Comparison of ENCODE assay signal across 8 cellular contexts in genomic region chr19:50003810-50004419, GRCh38. TPM values are rescaled to one million over a fixed set of nuclear protein-coding genes. Genes with fewer than 3 reads are reported as not detected.
A peak's percentile ranks its signal among the peaks of the same experiment; 100 is the strongest.
DNase-seq lines count a peak whose midpoint lies in the region; ATAC-seq and TF ChIP-seq lines count a peak whose summit lies in the region.

No MANE protein-coding gene starts in this region.

- intact Hi-C loops in sciatic nerve (cut with DNase I) (no loop called here), testis (cut with DNase I; ENCODE audit: low total_unique reads) (no loop called here)

- H3K4me3 ChIP-seq in ACC112 (ENCODE audit: low read depth, low read length) (peak overlapping the region; percentile 21; the same call in 1 of the 2 replicates), esophagus (ENCODE audit: low read depth in 1 of 2, low read length in 2 of 2) (no peak overlapping the region), testis (no peak overlapping the region), endodermal cell (ENCODE audit: low read length) (no peak overlapping the region)

- no peaks in the 10 kb centered on the region for H3K27me3 Mint-ChIP-seq in T-helper 2 cell treated with Interferon-gamma antibody and Interleukin-4, amounts not matched to agents 5 μg/mL and 100 μg/mL, for 36 hours (ENCODE audit: low read depth)
- H3K27me3 Mint-ChIP-seq in endodermal cell (ENCODE audit: insufficient read depth), result no peaks in the 10 kb centered on the region

- H2AFZ ChIP-seq in ACC112 (ENCODE audit: low read length, unreplicated experiment), result no peak overlapping the region

- H3K4me1 ChIP-seq in ACC112 (ENCODE audit: control insufficient read depth, insufficient read depth, low read length, unreplicated experiment), result peaks cover 6% of the 10 kb centered on the region
- H3K4me1 ChIP-seq in esophagus (ENCODE audit: control insufficient read depth in 2 of 2, insufficient read depth in 2 of 2, low read length in 1 of 2), result peaks cover 0 to 3% of the 10 kb centered on the region in 2 donors
- peaks cover 25% of the 10 kb centered on the region for H3K4me1 ChIP-seq in testis
- H3K4me1 ChIP-seq in endodermal cell (ENCODE audit: control insufficient read depth, insufficient read depth, low read length), result no peaks in the 10 kb centered on the region

- H3K27ac Mint-ChIP-seq in T-helper 2 cell treated with Interferon-gamma antibody and Interleukin-4, amounts not matched to agents 5 μg/mL and 100 μg/mL, for 36 hours, result peak overlapping the region; percentile 63
- no peak overlapping the region for H3K27ac Mint-ChIP-seq in endodermal cell

- TF ChIP-seq POLR2A in testis (IDR thresholded peaks at IDR 0.05), result no peak

- no peak overlapping the region for H3K9ac ChIP-seq in endodermal cell (ENCODE audit: extremely low read depth, low read length, poor library complexity, severe bottlenecking)

- H3K9me3 ChIP-seq in esophagus (ENCODE audit: control insufficient read depth in 2 of 2, insufficient read depth in 1 of 2, low read depth in 1 of 2, low read length in 1 of 2) (no peaks in the 10 kb centered on the region), testis (no peaks in the 10 kb centered on the region), endodermal cell (ENCODE audit: control insufficient read depth, low read length) (no peaks in the 10 kb centered on the region)

- H3K27me3 ChIP-seq in ACC112 (ENCODE audit: insufficient read depth, low read length), result no peaks in the 10 kb centered on the region
- no peaks in the 10 kb centered on the region for H3K27me3 ChIP-seq in esophagus (ENCODE audit: control insufficient read depth in 1 of 2, insufficient read depth in 2 of 2, low read length in 2 of 2)
- H3K27me3 ChIP-seq in testis, result no peaks in the 10 kb centered on the region
- H3K27me3 ChIP-seq in endodermal cell (ENCODE audit: control insufficient read depth, insufficient read depth, low read length, poor library complexity, severe bottlenecking), result no peaks in the 10 kb centered on the region

- peak; percentile 56 for ATAC-seq in GM19463 (IDR thresholded peaks at IDR 0.05; ENCODE audit: unreplicated experiment)
- ATAC-seq in sciatic nerve, result peak; percentile 92

- TF ChIP-seq CTCF in testis (IDR thresholded peaks at IDR 0.05), result no peak
- TF ChIP-seq CTCF in endodermal cell (conservative IDR thresholded peaks at IDR 0.05), result no peak

- peak overlapping the region; percentile 73 for H3K4me3 Mint-ChIP-seq in T-helper 2 cell treated with Interferon-gamma antibody and Interleukin-4, amounts not matched to agents 5 μg/mL and 100 μg/mL, for 36 hours
- no peak overlapping the region for H3K4me3 Mint-ChIP-seq in endodermal cell

- peaks cover 23% of the 10 kb centered on the region for H3K4me1 Mint-ChIP-seq in T-helper 2 cell treated with Interferon-gamma antibody and Interleukin-4, amounts not matched to agents 5 μg/mL and 100 μg/mL, for 36 hours (ENCODE audit: low read depth)
- H3K4me1 Mint-ChIP-seq in endodermal cell, result no peaks in the 10 kb centered on the region

- H3K27ac ChIP-seq in ACC112 (ENCODE audit: low read depth, low read length) (peak overlapping the region; percentile 87), esophagus (ENCODE audit: low read depth in 2 of 2, low read length in 1 of 2) (peak overlapping the region; percentile 31 to 47), testis (no peak overlapping the region), endodermal cell (ENCODE audit: low read depth, low read length) (no peak overlapping the region)

- peaks cover 59% of the 10 kb centered on the region for H3K36me3 Mint-ChIP-seq in T-helper 2 cell treated with Interferon-gamma antibody and Interleukin-4, amounts not matched to agents 5 μg/mL and 100 μg/mL, for 36 hours (ENCODE audit: low read depth)
- H3K36me3 Mint-ChIP-seq in endodermal cell (ENCODE audit: low read depth), result peaks cover 58% of the 10 kb centered on the region

- peak; percentile 68 for DNase-seq in T-helper 2 cell treated with Interferon-gamma antibody and Interleukin-4, amounts not matched to agents 5 μg/mL and 100 μg/mL, for 36 hours (ENCODE audit: low spot score)
- DNase-seq in sciatic nerve (ENCODE audit: low spot score) (no peak), testis (no peak), endodermal cell (no peak), NCI-H510A (lab: John Stamatoyannopoulos, UW) (no peak)

- H3K9me3 Mint-ChIP-seq in T-helper 2 cell treated with Interferon-gamma antibody and Interleukin-4, amounts not matched to agents 5 μg/mL and 100 μg/mL, for 36 hours, result no peaks in the 10 kb centered on the region
- H3K9me3 Mint-ChIP-seq in endodermal cell, result no peaks in the 10 kb centered on the region

- no peaks in the 10 kb centered on the region for H3K79me2 ChIP-seq in ACC112 (ENCODE audit: control insufficient read depth, insufficient read depth, low read length, unreplicated experiment)

- WGBS in esophagus, 2 donors, result 65 to 69% methylated on average over 11 of the region's 11 CpGs
- 80 to 88% methylated on average over 11 of the region's 11 CpGs for WGBS in testis, 2 donors
- WGBS in endodermal cell (ENCODE audit: insufficient coverage in 1 of 2, insufficient read length in 1 of 2), 2 experiments, result 87 to 91% methylated on average over 6 to 11 of the region's 11 CpGs

- peaks cover 3% of the 10 kb centered on the region; the same call in 1 of the 2 replicates for H3K36me3 ChIP-seq in ACC112 (ENCODE audit: insufficient read depth, low read length)
- peaks cover 32 to 66% of the 10 kb centered on the region in 2 donors for H3K36me3 ChIP-seq in esophagus (ENCODE audit: control insufficient read depth in 2 of 2, insufficient read depth in 2 of 2, low read length in 1 of 2)
- no peaks in the 10 kb centered on the region for H3K36me3 ChIP-seq in testis (ENCODE audit: low read depth, missing control alignments)
- H3K36me3 ChIP-seq in endodermal cell (ENCODE audit: control insufficient read depth, insufficient read depth, low read length), result peaks cover 43% of the 10 kb centered on the region

RNA-seq across cellular contexts. Expression of gene VRK3, which starts 21.3 kb away (rescaled TPM):
- 10 to 100 TPM; 12.5 to 14.1 TPM for polyA plus RNA-seq in esophagus
- total RNA-seq in sciatic nerve, result 42.4 TPM
- 100 to 1,000 TPM; 143 to 237 TPM for total RNA-seq in testis
- 375 TPM for polyA plus RNA-seq in testis (ENCODE audit: insufficient read depth, low read depth, low replicate concordance)
- 10 to 100 TPM; 43.5 to 48.9 TPM for total RNA-seq in endodermal cell
- 41.0 TPM for polyA plus RNA-seq in endodermal cell (2013, experiment 1 of 2)
- 37.5 TPM for polyA plus RNA-seq in endodermal cell (2013, experiment 2 of 2)

RNA-seq across cellular contexts. Expression of gene ZNF473, which starts 21.9 kb away (rescaled TPM):
- polyA plus RNA-seq in esophagus (1 to 10 TPM; 1.8 to 1.9 TPM), testis (ENCODE audit: insufficient read depth, low read depth, low replicate concordance) (106 TPM)
- total RNA-seq in sciatic nerve (9.0 TPM), testis (10 to 100 TPM; 77.7 to 92.8 TPM), endodermal cell (10 to 100 TPM in 1 of 2 donors, 1 to 10 TPM in 1; 9.5 to 12.0 TPM)
- polyA plus RNA-seq in endodermal cell (2013, experiment 1 of 2), result 11.0 TPM
- 10.1 TPM for polyA plus RNA-seq in endodermal cell (2013, experiment 2 of 2)

RNA-seq across cellular contexts. Expression of gene SIGLEC11, which starts 42.9 kb away (rescaled TPM):
- polyA plus RNA-seq in esophagus (under 1 TPM; 0.11 to 0.16 TPM), testis (ENCODE audit: insufficient read depth, low read depth, low replicate concordance) (5.8 TPM)
- total RNA-seq in sciatic nerve (1.6 TPM), testis (1 to 10 TPM; 6.0 to 8.5 TPM), endodermal cell (not detected)
- not detected for polyA plus RNA-seq in endodermal cell (2013, experiment 1 of 2)
- not detected for polyA plus RNA-seq in endodermal cell (2013, experiment 2 of 2)

Comparison
In these comparisons a context has a peak if more than half of its experiments do, and no peak if none do; other contexts are left out.
1. H3K27ac ChIP-seq: peak in ACC112 (single experiment) and esophagus (2 of 2); none in testis (0 of 2) and endodermal cell (single experiment).